Comparison of ENCODE assay signal across 7 cellular contexts in genomic region chr9:136769710-136770191, GRCh38. TPM values are rescaled to one million over a fixed set of nuclear protein-coding genes. Genes with fewer than 3 reads are reported as not detected.
DNase-seq lines count a peak whose midpoint lies in the region; ATAC-seq and TF ChIP-seq lines count a peak whose summit lies in the region.
"Had no signal": no experiment of that assay in that cellular context is flagged by ENCODE, and none has a peak within 500 bp of the region (broad histone marks: within the 10 kb centered on the region; RNA-seq: fewer than 3 reads in every experiment).

No MANE protein-coding gene starts in this region.

- peak in 5 of 6 experiments; percentile 26 to 65 (median 49) for TF ChIP-seq CTCF in upper lobe of left lung (IDR thresholded peaks at IDR 0.05)

- 14 to 15% methylated on average over 13 to 16 of the region's 16 CpGs for WGBS in upper lobe of left lung, 2 donors

- H3K27ac Mint-ChIP-seq in activated CD4-positive, alpha-beta T cell treated with anti-CD3 and anti-CD28 coated beads, Interleukin-2, amount 10 ng/mL, durations not matched to agents 24 days and 14 days, result no peak overlapping the region

- H3K4me3 Mint-ChIP-seq in activated CD4-positive, alpha-beta T cell treated with anti-CD3 and anti-CD28 coated beads, Interleukin-2, amount 10 ng/mL, durations not matched to agents 24 days and 14 days, result no peak overlapping the region

- H3K9me3 Mint-ChIP-seq in activated CD4-positive, alpha-beta T cell treated with anti-CD3 and anti-CD28 coated beads, Interleukin-2, amount 10 ng/mL, durations not matched to agents 24 days and 14 days, result peaks cover 8% of the 10 kb centered on the region

- H3K4me1 ChIP-seq in HUES48 (ENCODE audit: control insufficient read depth, insufficient read depth, low read length) (no peaks in the 10 kb centered on the region), upper lobe of left lung (peaks cover 0 to 3% (median 0%) of the 10 kb centered on the region in 4 donors)

- H3K27me3 ChIP-seq in HUES48 (ENCODE audit: control insufficient read depth, insufficient read depth, low read length) (no peaks in the 10 kb centered on the region), upper lobe of left lung (no peaks in the 10 kb centered on the region)

- H3K36me3 ChIP-seq in HUES48 (ENCODE audit: control insufficient read depth, insufficient read depth, low read length), result no peaks in the 10 kb centered on the region
- H3K36me3 ChIP-seq in upper lobe of left lung, result no peaks in the 10 kb centered on the region

- H3K9me3 ChIP-seq in HUES48 (ENCODE audit: control insufficient read depth, insufficient read depth, low read length) (peaks cover 4% of the 10 kb centered on the region; the same call in 1 of the 2 replicates), upper lobe of left lung (peaks cover 0 to 8% (median 2%) of the 10 kb centered on the region in 4 donors)

- no peak overlapping the region for H3K9ac ChIP-seq in HUES48 (ENCODE audit: low read depth, low read length)

- H3K27me3 Mint-ChIP-seq in activated CD4-positive, alpha-beta T cell treated with anti-CD3 and anti-CD28 coated beads, Interleukin-2, amount 10 ng/mL, durations not matched to agents 24 days and 14 days, result peaks cover 4% of the 10 kb centered on the region

- no peak overlapping the region for H3K27ac ChIP-seq in HUES48 (ENCODE audit: low read depth, low read length)
- H3K27ac ChIP-seq in upper lobe of left lung, result no peak overlapping the region

- intact Hi-C loops in activated CD4-positive, alpha-beta T cell treated with anti-CD3 and anti-CD28 coated beads, Interleukin-2, amount 10 ng/mL, durations not matched to agents 24 days and 14 days (cut with micrococcal nuclease), result no loop called here

- H3K4me1 Mint-ChIP-seq in activated CD4-positive, alpha-beta T cell treated with anti-CD3 and anti-CD28 coated beads, Interleukin-2, amount 10 ng/mL, durations not matched to agents 24 days and 14 days, result peaks cover 6% of the 10 kb centered on the region

- H3K36me3 Mint-ChIP-seq in activated CD4-positive, alpha-beta T cell treated with anti-CD3 and anti-CD28 coated beads, Interleukin-2, amount 10 ng/mL, durations not matched to agents 24 days and 14 days (ENCODE audit: low read depth), result no peaks in the 10 kb centered on the region

- DNase-seq in activated CD4-positive, alpha-beta T cell treated with anti-CD3 and anti-CD28 coated beads, Interleukin-2, amount 10 ng/mL, durations not matched to agents 24 days and 14 days, result peak; percentile 85
- DNase-seq in hepatic stellate cell (ENCODE audit: low spot score) (peak; percentile 52), upper lobe of left lung (peak in 1 of 2 donors; percentile 61), glomerular visceral epithelial cell (ENCODE audit: extremely low spot score) (no peak)

- no peak for TF ChIP-seq EP300 in upper lobe of left lung (IDR thresholded peaks at IDR 0.05)

- no peak for TF ChIP-seq POLR2A in upper lobe of left lung (IDR thresholded peaks at IDR 0.05)

- ATAC-seq in upper lobe of left lung (ENCODE audit: low FRiP score in 2 of 2) (peak; percentile 39 to 70), GM19035 (IDR thresholded peaks at IDR 0.05; ENCODE audit: unreplicated experiment) (no peak)

- peak overlapping the region; percentile 49; the same call in 1 of the 2 replicates for H3K4me3 ChIP-seq in HUES48 (ENCODE audit: low read depth, low read length)
- no peak overlapping the region for H3K4me3 ChIP-seq in upper lobe of left lung

RNA-seq across cellular contexts. Expression of gene LCN15, which starts 5.4 kb away (rescaled TPM):
- total RNA-seq in activated CD4-positive, alpha-beta T cell treated with anti-CD3 and anti-CD28 coated beads, Interleukin-2, amount 10 ng/mL, durations not matched to agents 24 days and 14 days, result not detected in 2 replicates
- total RNA-seq in upper lobe of left lung, result under 1 TPM in 1 of 6 donors, not detected in 5; 0.23 TPM
- total RNA-seq: aorta had no signal

RNA-seq across cellular contexts. Expression of gene LCN8, which starts 11.7 kb away (rescaled TPM):
- not detected in 2 replicates for total RNA-seq in activated CD4-positive, alpha-beta T cell treated with anti-CD3 and anti-CD28 coated beads, Interleukin-2, amount 10 ng/mL, durations not matched to agents 24 days and 14 days
- not detected for total RNA-seq in upper lobe of left lung
- total RNA-seq: aorta had no signal

RNA-seq across cellular contexts. Expression of gene TMEM141, which starts 21.4 kb away (rescaled TPM):
- total RNA-seq in activated CD4-positive, alpha-beta T cell treated with anti-CD3 and anti-CD28 coated beads, Interleukin-2, amount 10 ng/mL, durations not matched to agents 24 days and 14 days, result 36.1 and 40.1 TPM in 2 replicates
- total RNA-seq in upper lobe of left lung, result 100 to 1,000 TPM in 2 of 6 donors, 10 to 100 TPM in 4; 55.5 to 134 (median 80.5) TPM

RNA-seq across cellular contexts. Expression of gene LCN6, which starts 21.4 kb away (rescaled TPM):
- not detected in 2 replicates for total RNA-seq in activated CD4-positive, alpha-beta T cell treated with anti-CD3 and anti-CD28 coated beads, Interleukin-2, amount 10 ng/mL, durations not matched to agents 24 days and 14 days
- total RNA-seq in upper lobe of left lung, result 10 to 100 TPM in 1 of 6 donors, 1 to 10 TPM in 3, not detected in 2; 2.7 to 35.1 (median 5.5) TPM

RNA-seq across cellular contexts. Expression of gene CCDC183, which starts 26.4 kb away (rescaled TPM):
- 0.14 and 0.42 TPM in 2 replicates for total RNA-seq in activated CD4-positive, alpha-beta T cell treated with anti-CD3 and anti-CD28 coated beads, Interleukin-2, amount 10 ng/mL, durations not matched to agents 24 days and 14 days
- 100 to 1,000 TPM in 1 of 6 donors, 10 to 100 TPM in 1, 1 to 10 TPM in 4; 1.9 to 130 (median 6.6) TPM for total RNA-seq in upper lobe of left lung
